Comparison of ENCODE assay signal across 1 cellular context in genomic region chr1:28525002-28525642, GRCh38.
TF ChIP-seq lines count a peak whose summit lies in the region.
"Not testable (repeated sequence)": the region's sequence is repeated elsewhere in the genome, so short reads cannot be mapped to it uniquely, and the experiment has no call there.

No MANE protein-coding gene starts in this region.

TF ChIP-seq in K562, 482 proteins besides CTCF, POLR2A, EP300 and RAD21 (continued from another document):
- TF ChIP-seq VEZF1 (CRISPR knock-in tag; IDR thresholded peaks at IDR 0.05): peak; percentile 46; the same call in 1 of the 2 replicates
- peak; percentile 34 for TF ChIP-seq RBBP5 (IDR thresholded peaks at IDR 0.05; ENCODE audit: borderline replicate concordance, insufficient read depth, low read length, poor library complexity, severe bottlenecking)
- TF ChIP-seq NR2C1 (IDR thresholded peaks at IDR 0.05): peak; percentile 92
- TF ChIP-seq NR2C1 (tag; IDR thresholded peaks at IDR 0.05): peak; percentile 94
- peak; percentile 97 to 98 for TF ChIP-seq RCOR1 (IDR thresholded peaks at IDR 0.05; ENCODE audit: borderline replicate concordance in 1 of 2, low read depth in 2 of 2, low read length in 2 of 2)
- peak; percentile 58; the same call in 1 of the 2 replicates for TF ChIP-seq GATAD2A (IDR thresholded peaks at IDR 0.05)
- peak; percentile 87 for TF ChIP-seq PML (IDR thresholded peaks at IDR 0.05; ENCODE audit: low read length)
- 0 out of 2 replicates have a peak, but pooled peaks have one; percentile 59 for TF ChIP-seq CREB3L1 (IDR thresholded peaks at IDR 0.05; ENCODE audit: borderline replicate concordance, low read depth)
- 0 out of 2 replicates have a peak, but pooled peaks have one; percentile 28 for TF ChIP-seq ZNF41 (CRISPR knock-in tag; conservative IDR thresholded peaks at IDR 0.05)
- not testable (repeated sequence) for TF ChIP-seq NR4A1 (CRISPR knock-in tag; IDR thresholded peaks at IDR 0.05); TEAD4 (CRISPR knock-in tag; IDR thresholded peaks at IDR 0.05; ENCODE audit: borderline replicate concordance); ATF1 (CRISPR knock-in tag; IDR thresholded peaks at IDR 0.05)
- peak; percentile 45; the same call in 1 of the 2 replicates for TF ChIP-seq NR4A1 (tag; IDR thresholded peaks at IDR 0.05)
- TF ChIP-seq MTA1 (IDR thresholded peaks at IDR 0.05; ENCODE audit: borderline replicate concordance): peak; percentile 83
- peak; percentile 39 for TF ChIP-seq NEUROD1 (IDR thresholded peaks at IDR 0.05; ENCODE audit: borderline replicate concordance, low read depth, low read length, partially characterized antibody)
- peak in 1 of 2 experiments; percentile 83; a peak in 2 of 4 replicates for TF ChIP-seq ZMIZ1 (IDR thresholded peaks at IDR 0.05; ENCODE audit: low read depth in 2 of 2, low read length in 2 of 2)
- peak; percentile 72; the same call in 1 of the 2 replicates for TF ChIP-seq ZBTB7A (IDR thresholded peaks at IDR 0.05; ENCODE audit: borderline replicate concordance, control insufficient read depth, low read depth, low read length)
- peak; percentile 9; the same call in 1 of the 2 replicates for TF ChIP-seq CGGBP1 (CRISPR knock-in tag; IDR thresholded peaks at IDR 0.05)
- peak; percentile 96 for TF ChIP-seq CBFA2T2 (conservative IDR thresholded peaks at IDR 0.05)
- TF ChIP-seq NFIC (IDR thresholded peaks at IDR 0.05): peak; percentile 87
- TF ChIP-seq KHSRP (IDR thresholded peaks at IDR 0.05): 0 out of 2 replicates have a peak, but pooled peaks have one; percentile 55
- peak; percentile 81 to 86 for TF ChIP-seq TRIM24 (IDR thresholded peaks at IDR 0.05)
- peak; percentile 84 for TF ChIP-seq CC2D1A (IDR thresholded peaks at IDR 0.05)
- TF ChIP-seq DMBX1 (CRISPR knock-in tag; IDR thresholded peaks at IDR 0.05; ENCODE audit: borderline replicate concordance): peak; percentile 82
- peak; percentile 95 for TF ChIP-seq MTA2 (IDR thresholded peaks at IDR 0.05; ENCODE audit: low read depth)
- TF ChIP-seq ZKSCAN1 (IDR thresholded peaks at IDR 0.05; ENCODE audit: low read depth, low read length): peak; percentile 42; the same call in 1 of the 2 replicates
- TF ChIP-seq ATF3 (IDR thresholded peaks at IDR 0.05): 0 out of 2 replicates have a peak, but pooled peaks have one; percentile 43
- TF ChIP-seq ATF3 (CRISPR knock-in tag; conservative IDR thresholded peaks at IDR 0.05): peak; percentile 19; the same call in 1 of the 2 replicates
- peak; percentile 66; the same call in 1 of the 2 replicates for TF ChIP-seq ZNF175 (CRISPR knock-in tag; IDR thresholded peaks at IDR 0.05; ENCODE audit: low read depth)
- peak; percentile 79 for TF ChIP-seq STAT5A (IDR thresholded peaks at IDR 0.05; ENCODE audit: borderline replicate concordance, low read length)
- peak; percentile 74; the same call in 1 of the 2 replicates for TF ChIP-seq LEF1 (IDR thresholded peaks at IDR 0.05)
- TF ChIP-seq NCOR1 (IDR thresholded peaks at IDR 0.05): peak; percentile 96
- TF ChIP-seq MBD2 (IDR thresholded peaks at IDR 0.05; ENCODE audit: borderline replicate concordance, low read depth): peak; percentile 46; the same call in 1 of the 2 replicates
- peak; percentile 69; the same call in 1 of the 2 replicates for TF ChIP-seq NR2C2 (CRISPR knock-in tag; IDR thresholded peaks at IDR 0.05)
- peak; percentile 90 for TF ChIP-seq NR2C2 (tag; IDR thresholded peaks at IDR 0.05)
- TF ChIP-seq CBFA2T3 (IDR thresholded peaks at IDR 0.05): peak; percentile 97
- TF ChIP-seq CXXC5 (CRISPR knock-in tag; IDR thresholded peaks at IDR 0.05): peak; percentile 75
- TF ChIP-seq TAL1 (IDR thresholded peaks at IDR 0.05): peak; percentile 98
- peak; percentile 53; the same call in 1 of the 2 replicates for TF ChIP-seq MEF2D (tag; conservative IDR thresholded peaks at IDR 0.05; ENCODE audit: low read depth)
- TF ChIP-seq ATF7 (IDR thresholded peaks at IDR 0.05): peak; percentile 59
- peak; percentile 88 for TF ChIP-seq SOX6 (IDR thresholded peaks at IDR 0.05)
- peak in 1 of 2 experiments; percentile 28; a peak in 1 of 4 replicates for TF ChIP-seq MAZ (CRISPR knock-in tag; conservative IDR thresholded peaks at IDR 0.05 in 1 of 2, IDR thresholded peaks at IDR 0.05 in 1 of 2)
- TF ChIP-seq TEAD4 (IDR thresholded peaks at IDR 0.05; ENCODE audit: low read length): peak; percentile 93
- TF ChIP-seq CCNT2 (IDR thresholded peaks at IDR 0.05; ENCODE audit: borderline replicate concordance, extremely low read depth, insufficient read length, low read depth, low read length): peak; percentile 77
- peak in 1 of 2 experiments; percentile 80; a peak in 2 of 4 replicates for TF ChIP-seq MNT (conservative IDR thresholded peaks at IDR 0.05)
- peak; percentile 81 for TF ChIP-seq CEBPB (tag; IDR thresholded peaks at IDR 0.05)
- peak; percentile 22; the same call in 1 of the 2 replicates for TF ChIP-seq ATF1 (tag; IDR thresholded peaks at IDR 0.05)
